Comparison of ENCODE assay signal across 20 cellular contexts in the genomic region with DNA sequence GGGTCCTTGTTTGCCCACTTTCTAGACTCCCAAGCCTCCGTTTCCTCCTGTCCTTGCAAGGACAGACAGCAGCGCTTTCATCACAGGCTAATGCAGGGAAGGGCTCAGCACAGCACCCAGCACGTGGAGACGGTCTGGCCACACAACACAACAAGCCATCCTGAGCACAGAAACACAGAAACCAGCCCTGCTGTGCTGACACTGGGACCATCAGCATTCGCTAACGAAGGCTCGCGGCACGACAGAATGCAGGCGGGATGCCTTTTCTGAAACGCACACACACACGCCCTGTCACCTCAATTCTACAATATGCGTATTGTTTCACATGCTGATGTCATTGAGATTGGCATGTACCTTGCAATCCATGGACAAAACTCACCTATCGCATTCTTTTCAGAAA. TPM values are rescaled to one million over a fixed set of nuclear protein-coding genes. Genes with fewer than 3 reads are reported as not detected.
"Had no signal": no experiment of that assay in that cellular context is flagged by ENCODE, and none has a peak within 500 bp of the region (broad histone marks: within the 10 kb centered on the region; RNA-seq: fewer than 3 reads in every experiment).

No MANE protein-coding gene starts in this region.

- H3K9me3 ChIP-seq: breast epithelium, esophagus squamous epithelium, heart left ventricle, psoas muscle, spleen, suprapubic skin had no signal

- H3K4me3 ChIP-seq: breast epithelium, esophagus squamous epithelium, heart left ventricle, psoas muscle, spleen, suprapubic skin had no signal

- H3K36me3 ChIP-seq: breast epithelium had no signal

- H3K9me3 Mint-ChIP-seq: activated CD4-positive, alpha-beta memory T cell treated with anti-CD3 and anti-CD28 coated beads, Interleukin-2, amount 10 ng/mL, durations not matched to agents 7 days and 5 days; activated naive CD4-positive, alpha-beta T cell treated with anti-CD3 and anti-CD28 coated beads, Interleukin-2, amount 10 ng/mL, durations not matched to agents 7 days and 5 days; nephron had no signal

- H3K27ac ChIP-seq: breast epithelium, esophagus squamous epithelium, heart left ventricle, psoas muscle, spleen, suprapubic skin had no signal

- H3K4me3 Mint-ChIP-seq: activated CD4-positive, alpha-beta memory T cell treated with anti-CD3 and anti-CD28 coated beads, Interleukin-2, amount 10 ng/mL, durations not matched to agents 7 days and 5 days; activated CD4-positive, alpha-beta T cell treated with anti-CD3 and anti-CD28 coated beads for 36 hours; activated naive CD4-positive, alpha-beta T cell treated with anti-CD3 and anti-CD28 coated beads, Interleukin-2, amount 10 ng/mL, durations not matched to agents 7 days and 5 days; nephron had no signal

- DNase-seq: activated CD4-positive, alpha-beta memory T cell treated with anti-CD3 and anti-CD28 coated beads, Interleukin-2, amount 10 ng/mL, durations not matched to agents 7 days and 5 days; activated CD4-positive, alpha-beta T cell treated with anti-CD3 and anti-CD28 coated beads for 36 hours; activated CD8-positive, alpha-beta memory T cell treated with anti-CD3 and anti-CD28 coated beads, Interleukin-2, amount 50 U/mL, for 48 hours; activated naive CD4-positive, alpha-beta T cell treated with anti-CD3 and anti-CD28 coated beads, Interleukin-2, amount 10 ng/mL, durations not matched to agents 7 days and 5 days; amygdala; esophagus squamous epithelium; foreskin fibroblast; islet precursor cell; spleen; stimulated activated CD4-positive, alpha-beta T cell treated with anti-CD3 and anti-CD28 coated beads, Interleukin-2, amount 100 ng/mL, for 24 hours; stimulated activated naive CD4-positive, alpha-beta T cell had no signal

- H3K27me3 ChIP-seq: breast epithelium, esophagus squamous epithelium, heart left ventricle, spleen, suprapubic skin had no signal

- H3K4me1 ChIP-seq: breast epithelium had no signal

- H3K27ac Mint-ChIP-seq: activated CD4-positive, alpha-beta memory T cell treated with anti-CD3 and anti-CD28 coated beads, Interleukin-2, amount 10 ng/mL, durations not matched to agents 7 days and 5 days; activated CD4-positive, alpha-beta T cell treated with anti-CD3 and anti-CD28 coated beads for 36 hours; activated naive CD4-positive, alpha-beta T cell treated with anti-CD3 and anti-CD28 coated beads, Interleukin-2, amount 10 ng/mL, durations not matched to agents 7 days and 5 days had no signal

- H3K27me3 Mint-ChIP-seq: activated CD4-positive, alpha-beta memory T cell treated with anti-CD3 and anti-CD28 coated beads, Interleukin-2, amount 10 ng/mL, durations not matched to agents 7 days and 5 days; activated CD4-positive, alpha-beta T cell treated with anti-CD3 and anti-CD28 coated beads for 36 hours; activated naive CD4-positive, alpha-beta T cell treated with anti-CD3 and anti-CD28 coated beads, Interleukin-2, amount 10 ng/mL, durations not matched to agents 7 days and 5 days had no signal

RNA-seq across cellular contexts. Expression of gene CCNP, which starts 45.8 kb away (rescaled TPM):
- total RNA-seq: activated CD4-positive, alpha-beta memory T cell treated with anti-CD3 and anti-CD28 coated beads, Interleukin-2, amount 10 ng/mL, durations not matched to agents 7 days and 5 days; esophagus squamous epithelium; psoas muscle; ureter had no signal

RNA-seq across cellular contexts. Expression of gene TTC9B, which starts 54.1 kb away (rescaled TPM):
- total RNA-seq: activated CD4-positive, alpha-beta memory T cell treated with anti-CD3 and anti-CD28 coated beads, Interleukin-2, amount 10 ng/mL, durations not matched to agents 7 days and 5 days; activated CD4-positive, alpha-beta T cell treated with anti-CD3 and anti-CD28 coated beads for 36 hours; esophagus squamous epithelium; heart left ventricle; left lobe of liver; mucosa of gallbladder; psoas muscle; sciatic nerve; spleen; suprapubic skin; ureter had no signal
